ENCODE assay signal across 8 cellular contexts in the genomic region with DNA sequence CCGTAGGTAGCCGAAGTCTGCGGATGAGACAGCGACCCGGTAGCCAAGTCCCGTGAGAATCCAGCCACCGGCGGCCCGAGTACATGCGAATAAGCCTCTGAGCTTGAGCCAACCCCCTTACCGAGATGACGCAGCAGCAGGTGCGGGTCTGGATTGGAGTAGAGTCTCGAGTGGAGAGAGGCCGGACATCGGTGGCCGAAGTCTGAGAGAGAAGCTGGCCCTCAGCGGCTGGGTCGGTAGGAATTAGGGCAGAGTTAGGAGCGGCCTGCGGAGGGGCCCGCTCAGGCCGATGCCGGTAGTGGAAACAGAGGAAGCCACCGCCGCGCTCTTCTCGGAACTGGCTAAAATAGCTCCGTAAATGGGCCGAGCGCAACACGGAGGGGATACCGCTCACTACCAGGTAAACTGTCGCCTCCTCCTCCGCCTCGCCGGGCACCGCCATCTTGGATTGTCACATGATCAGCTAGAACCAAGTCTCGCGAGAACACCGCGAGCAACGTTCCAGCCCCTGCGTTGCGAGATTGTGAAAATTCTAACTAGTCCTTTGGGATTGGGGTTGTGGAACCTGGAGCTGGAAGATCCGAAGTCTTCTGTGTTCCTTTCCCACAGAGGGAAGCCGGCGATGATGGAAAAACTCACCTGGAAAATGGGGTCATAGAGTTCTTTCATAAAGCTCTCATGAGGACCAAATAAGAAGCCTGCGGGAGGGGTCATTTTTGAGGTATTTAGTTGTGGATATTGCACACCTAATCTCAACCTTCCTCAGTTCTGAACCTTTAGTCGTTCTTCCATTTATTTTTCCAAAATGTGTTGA. TPM values are rescaled to one million over a fixed set of nuclear protein-coding genes. Genes with fewer than 3 reads are reported as not detected.
DNase-seq lines count a peak whose midpoint lies in the region; ATAC-seq and TF ChIP-seq lines count a peak whose summit lies in the region.

A gene with protein sequence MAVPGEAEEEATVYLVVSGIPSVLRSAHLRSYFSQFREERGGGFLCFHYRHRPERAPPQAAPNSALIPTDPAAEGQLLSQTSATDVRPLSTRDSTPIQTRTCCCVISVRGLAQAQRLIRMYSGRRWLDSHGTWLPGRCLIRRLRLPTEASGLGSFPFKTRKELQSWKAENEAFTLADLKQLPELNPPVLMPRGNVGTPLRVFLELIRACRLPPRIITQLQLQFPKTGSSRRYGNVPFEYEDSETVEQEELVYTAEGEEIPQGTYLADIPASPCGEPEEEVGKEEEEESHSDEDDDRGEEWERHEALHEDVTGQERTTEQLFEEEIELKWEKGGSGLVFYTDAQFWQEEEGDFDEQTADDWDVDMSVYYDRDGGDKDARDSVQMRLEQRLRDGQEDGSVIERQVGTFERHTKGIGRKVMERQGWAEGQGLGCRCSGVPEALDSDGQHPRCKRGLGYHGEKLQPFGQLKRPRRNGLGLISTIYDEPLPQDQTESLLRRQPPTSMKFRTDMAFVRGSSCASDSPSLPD (minus strand): TSS at position 467 of the 814 bp plus-strand sequence. CDS start 25 bp downstream, at position 442.

- WGBS in endodermal cell (ENCODE audit: insufficient coverage in 1 of 2, insufficient read length in 1 of 2), 2 experiments = 0 to 1% methylated on average over 33 to 49 of the region's 50 CpGs

- H3K27ac Mint-ChIP-seq in endodermal cell (peak within 1 kb of the TSS; percentile 99), memory B cell (peak within 1 kb of the TSS; percentile 98)

- H3K4me3 ChIP-seq in NT2/D1 (ENCODE audit: insufficient read length, low read depth) (peak within 1 kb of the TSS; percentile 93), endodermal cell (ENCODE audit: low read length) (peak within 1 kb of the TSS; percentile 84)

- peak within 1 kb of the TSS; percentile 92 for H3K4me3 Mint-ChIP-seq in endodermal cell
- H3K4me3 Mint-ChIP-seq in memory B cell = peak within 1 kb of the TSS; percentile 97

- H3K9me3 ChIP-seq in NT2/D1 (ENCODE audit: insufficient read depth, low read length) (no peaks in the 10 kb centered on the region), endodermal cell (ENCODE audit: control insufficient read depth, low read length) (no peaks in the 10 kb centered on the region)

- H3K36me3 Mint-ChIP-seq in endodermal cell (ENCODE audit: low read depth) (peaks cover 23% of the 10 kb centered on the region), memory B cell (peaks cover 8% of the 10 kb centered on the region)

- H3K4me1 ChIP-seq in NT2/D1 (ENCODE audit: insufficient read depth, insufficient read length) = no peaks in the 10 kb centered on the region
- no peaks in the 10 kb centered on the region for H3K4me1 ChIP-seq in endodermal cell (ENCODE audit: control insufficient read depth, insufficient read depth, low read length)

- H3K9ac ChIP-seq in NT2/D1 (ENCODE audit: insufficient read length, low read depth) (peak within 1 kb of the TSS; percentile 97), endodermal cell (ENCODE audit: extremely low read depth, low read length, poor library complexity, severe bottlenecking) (peak within 1 kb of the TSS; percentile 98)

- no peak for TF ChIP-seq CTCF in endodermal cell (conservative IDR thresholded peaks at IDR 0.05)

- peak; percentile 94 for ATAC-seq in memory B cell (ENCODE audit: low read depth)

- peak; percentile 65 to 78 for DNase-seq in AML-193 (lab: John Stamatoyannopoulos, UW)
- DNase-seq in GM19240 (ENCODE audit: insufficient read length, low spot score) = peak; percentile 83
- DNase-seq in HUDEP-2 (lab: John Stamatoyannopoulos, UW; ENCODE audit: unreplicated experiment in 76 of 76) = peak in 73 of 76 experiments; percentile 30 to 89 (median 77)
- peak; percentile 96 for DNase-seq in NT2/D1 (ENCODE audit: low read depth, low spot score)
- peak; percentile 86 for DNase-seq in activated CD8-positive, alpha-beta memory T cell treated with anti-CD3 and anti-CD28 coated beads, Interleukin-2, amount 50 U/mL, for 1 hour (ENCODE audit: extremely low read depth)
- peak; percentile 95 for DNase-seq in endodermal cell
- peak; percentile 80 to 81 for DNase-seq in memory B cell (ENCODE audit: low spot score in 2 of 2)
- DNase-seq in stimulated activated CD4-positive, alpha-beta T cell treated with anti-CD3 and anti-CD28 coated beads, TNF-alpha, amount 100 ng/mL, for 48 hours (ENCODE audit: low read depth in 3 of 3) = peak; percentile 76 to 84 (median 84)

- H3K36me3 ChIP-seq in NT2/D1 (ENCODE audit: insufficient read depth, insufficient read length, low read length) = peaks cover 43% of the 10 kb centered on the region
- H3K36me3 ChIP-seq in endodermal cell (ENCODE audit: control insufficient read depth, insufficient read depth, low read length) = peaks cover 18% of the 10 kb centered on the region

- peaks cover 19% of the 10 kb centered on the region for H3K4me1 Mint-ChIP-seq in endodermal cell
- peaks cover 17% of the 10 kb centered on the region for H3K4me1 Mint-ChIP-seq in memory B cell

- H3K9me3 Mint-ChIP-seq in endodermal cell = no peaks in the 10 kb centered on the region
- H3K9me3 Mint-ChIP-seq in memory B cell = no peaks in the 10 kb centered on the region

- H3K27me3 ChIP-seq in NT2/D1 (ENCODE audit: insufficient read depth, insufficient read length) = no peaks in the 10 kb centered on the region
- H3K27me3 ChIP-seq in endodermal cell (ENCODE audit: control insufficient read depth, insufficient read depth, low read length, poor library complexity, severe bottlenecking) = no peaks in the 10 kb centered on the region

- H3K27me3 Mint-ChIP-seq in endodermal cell (ENCODE audit: insufficient read depth) (no peaks in the 10 kb centered on the region), memory B cell (no peaks in the 10 kb centered on the region)

- peak within 1 kb of the TSS; percentile 86 for H3K27ac ChIP-seq in endodermal cell (ENCODE audit: low read depth, low read length)

RNA-seq across cellular contexts. Expression of the gene that starts here (rescaled TPM):
- 10 to 100 TPM; 21.3 to 23.2 TPM for total RNA-seq in endodermal cell
- polyA plus RNA-seq in endodermal cell (2013, experiment 1 of 2) = 11.5 TPM
- 11.3 TPM for polyA plus RNA-seq in endodermal cell (2013, experiment 2 of 2)

Comparison
In these comparisons a context has a peak if more than half of its experiments do, and no peak if none do; other contexts are left out.
1. Peak in every context shown above with its lines: DNase-seq, ATAC-seq, H3K4me3 ChIP-seq and H3K27ac ChIP-seq.